Comparison of ENCODE assay signal across 8 cellular contexts in the genomic region with DNA sequence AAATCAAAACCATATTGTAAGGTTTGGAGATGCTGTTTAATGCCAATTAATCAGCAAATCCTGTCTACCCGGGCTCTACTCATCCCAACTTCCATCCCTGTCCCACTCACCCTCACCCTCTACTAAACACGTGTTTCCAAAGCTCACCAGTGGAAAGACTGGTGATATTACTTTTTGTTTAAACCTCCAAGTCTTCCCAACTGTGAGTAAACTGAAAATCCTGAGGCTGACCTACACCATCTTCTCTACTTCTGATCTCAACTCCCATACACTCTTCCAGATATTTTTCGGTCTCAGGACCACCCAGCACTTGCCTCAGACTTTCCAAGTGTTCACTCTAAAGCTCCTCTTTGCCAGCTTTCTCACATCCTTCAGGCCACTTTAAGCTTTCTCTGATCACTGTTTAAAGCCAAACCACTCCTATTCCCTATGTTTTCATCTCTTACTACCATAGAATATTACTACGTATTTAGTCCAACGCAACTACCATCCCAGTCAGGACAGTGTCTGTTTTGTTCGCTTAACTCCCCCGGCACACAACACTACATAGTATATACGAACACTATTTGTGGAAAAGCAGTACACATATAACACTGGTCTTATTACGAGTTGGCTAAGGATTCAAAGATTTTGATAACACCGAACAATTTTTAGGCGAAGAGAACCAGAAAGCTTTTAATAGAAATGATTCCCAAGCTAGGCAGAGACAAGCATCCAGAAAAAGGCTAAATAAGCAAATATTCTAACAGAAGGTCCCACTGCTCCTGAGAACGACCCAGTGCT. TPM values are rescaled to one million over a fixed set of nuclear protein-coding genes. Genes with fewer than 3 reads are reported as not detected.
DNase-seq lines count a peak whose midpoint lies in the region; ATAC-seq and TF ChIP-seq lines count a peak whose summit lies in the region.

No MANE protein-coding gene starts in this region.

- intact Hi-C loops in left lung (cut with DNase I): no loop called here
- intact Hi-C loops in tibial artery (cut with DNase I; ENCODE audit: low total_unique reads): no loop called here

- H3K27ac Mint-ChIP-seq in activated T-cell treated with anti-CD3 and anti-CD28 coated beads, Interleukin-2, amount 50 U/mL, for 72 hours: peak overlapping the region; percentile 100

- H3K4me1 ChIP-seq in left lung (peaks cover 13 to 52% of the 10 kb centered on the region in 2 donors), tibial artery (peaks cover 0 to 27% (median 19%) of the 10 kb centered on the region in 4 donors)

- in situ Hi-C loops in ACHN (cut with HindIII; ENCODE audit: low pct_ligation_motif_present, low pct_unique_long_range_greater_than_20kb, low sequenced_read_pairs): no loop called here

- H3K9me3 ChIP-seq in left lung (no peaks in the 10 kb centered on the region), tibial artery (no peaks in the 10 kb centered on the region)

- H3K4me3 ChIP-seq in left lung: peak overlapping the region; percentile 70 to 94
- H3K4me3 ChIP-seq in tibial artery: peak overlapping the region; percentile 77 to 78

- no peaks in the 10 kb centered on the region for H3K27me3 Mint-ChIP-seq in activated T-cell treated with anti-CD3 and anti-CD28 coated beads, Interleukin-2, amount 50 U/mL, for 72 hours (ENCODE audit: low read depth)

- TF ChIP-seq CTCF in left lung (IDR thresholded peaks at IDR 0.05): no peak
- no peak for TF ChIP-seq CTCF in tibial artery (IDR thresholded peaks at IDR 0.05)

- peaks cover 9 to 43% of the 10 kb centered on the region in 2 donors for H3K36me3 ChIP-seq in left lung
- peaks cover 40 to 43% (median 41%) of the 10 kb centered on the region in 3 donors for H3K36me3 ChIP-seq in tibial artery

- no peak for DNase-seq in activated T-cell treated with anti-CD3 and anti-CD28 coated beads, Interleukin-2, amount 50 U/mL, for 72 hours
- DNase-seq in activated T-cell treated with anti-CD3 and anti-CD28 coated beads for 4 hours (no peak), left lung (no peak), tibial artery (no peak), ACHN (no peak), NCI-H1436 treated with DMSO at 0.1 percent for 48 hours (lab: John Stamatoyannopoulos, UW) (no peak)

- peaks cover 23 to 50% of the 10 kb centered on the region in 2 donors for H3K36me3 Mint-ChIP-seq in activated T-cell treated with anti-CD3 and anti-CD28 coated beads, Interleukin-2, amount 50 U/mL, for 72 hours (ENCODE audit: insufficient read depth in 2 of 2)

- H3K27ac ChIP-seq in angular gyrus (ENCODE audit: low read depth, low read length) (peak overlapping the region; percentile 90), left lung (peak overlapping the region; percentile 93 to 95), tibial artery (peak overlapping the region; percentile 88 to 90)

- H3K4me3 Mint-ChIP-seq in activated T-cell treated with anti-CD3 and anti-CD28 coated beads, Interleukin-2, amount 50 U/mL, for 72 hours: peak overlapping the region; percentile 88 to 98

- no peaks in the 10 kb centered on the region for H3K9me3 Mint-ChIP-seq in activated T-cell treated with anti-CD3 and anti-CD28 coated beads, Interleukin-2, amount 50 U/mL, for 72 hours

- peaks cover 75% of the 10 kb centered on the region for H3K4me1 Mint-ChIP-seq in activated T-cell treated with anti-CD3 and anti-CD28 coated beads, Interleukin-2, amount 50 U/mL, for 72 hours (ENCODE audit: low read depth)

- H3K27me3 ChIP-seq in left lung (no peaks in the 10 kb centered on the region), tibial artery (no peaks in the 10 kb centered on the region)

- no peak for ATAC-seq in activated T-cell treated with anti-CD3 and anti-CD28 coated beads, Interleukin-2, amount 50 U/mL, for 72 hours (replicated peaks in 1 of 2)
- no peak for ATAC-seq in left lung
- ATAC-seq in GM19463 (IDR thresholded peaks at IDR 0.05; ENCODE audit: unreplicated experiment): no peak

RNA-seq across cellular contexts. Expression of gene RPL4, which starts 0.7 kb away (rescaled TPM):
- total RNA-seq in activated T-cell treated with anti-CD3 and anti-CD28 coated beads, Interleukin-2, amount 50 U/mL, for 72 hours: 1,000 to 10,000 TPM; 4,175 to 4,250 TPM
- total RNA-seq in left lung: 1,000 to 10,000 TPM; 1,719 to 1,750 TPM

RNA-seq across cellular contexts. Expression of gene ZWILCH, which starts 1.2 kb away (rescaled TPM):
- total RNA-seq in activated T-cell treated with anti-CD3 and anti-CD28 coated beads, Interleukin-2, amount 50 U/mL, for 72 hours: 10 to 100 TPM; 25.0 to 25.1 TPM
- 10 to 100 TPM in 1 of 2 donors, 1 to 10 TPM in 1; 8.6 to 13.6 TPM for total RNA-seq in left lung

RNA-seq across cellular contexts. Expression of gene SNAPC5, which starts 6.4 kb away (rescaled TPM):
- 10 to 100 TPM; 29.9 to 32.2 TPM for total RNA-seq in activated T-cell treated with anti-CD3 and anti-CD28 coated beads, Interleukin-2, amount 50 U/mL, for 72 hours
- 10 to 100 TPM; 17.9 to 19.4 TPM for total RNA-seq in left lung
